9 cellular contexts compared by ENCODE assay signal in genomic region chr6:162626869-162627268, GRCh38.
"Had no signal": no experiment of that assay in that cellular context is flagged by ENCODE, and none has a peak within 500 bp of the region (broad histone marks: within the 10 kb centered on the region; RNA-seq: fewer than 3 reads in every experiment).

No MANE protein-coding gene starts in this region.

- H3K9me3 Mint-ChIP-seq: GM23338 had no signal

- ATAC-seq: HCT116, K562 had no signal

- FAIRE-seq: H1, H54, HTR-8/SVneo, K562 had no signal

- H3K36me3 ChIP-seq: HAP-1 had no signal

- H3K27ac Mint-ChIP-seq: HFFc6 had no signal

- H3K9me3 ChIP-seq: HAP-1 had no signal

- H3K4me3 ChIP-seq: HAP-1, K562 had no signal

- H2AFZ ChIP-seq: GM23338 had no signal

- DNase-seq: HFFc6, IMR-90 had no signal

- H3K4me3 Mint-ChIP-seq: GM23338, HFFc6 had no signal
